In the genomic region with DNA sequence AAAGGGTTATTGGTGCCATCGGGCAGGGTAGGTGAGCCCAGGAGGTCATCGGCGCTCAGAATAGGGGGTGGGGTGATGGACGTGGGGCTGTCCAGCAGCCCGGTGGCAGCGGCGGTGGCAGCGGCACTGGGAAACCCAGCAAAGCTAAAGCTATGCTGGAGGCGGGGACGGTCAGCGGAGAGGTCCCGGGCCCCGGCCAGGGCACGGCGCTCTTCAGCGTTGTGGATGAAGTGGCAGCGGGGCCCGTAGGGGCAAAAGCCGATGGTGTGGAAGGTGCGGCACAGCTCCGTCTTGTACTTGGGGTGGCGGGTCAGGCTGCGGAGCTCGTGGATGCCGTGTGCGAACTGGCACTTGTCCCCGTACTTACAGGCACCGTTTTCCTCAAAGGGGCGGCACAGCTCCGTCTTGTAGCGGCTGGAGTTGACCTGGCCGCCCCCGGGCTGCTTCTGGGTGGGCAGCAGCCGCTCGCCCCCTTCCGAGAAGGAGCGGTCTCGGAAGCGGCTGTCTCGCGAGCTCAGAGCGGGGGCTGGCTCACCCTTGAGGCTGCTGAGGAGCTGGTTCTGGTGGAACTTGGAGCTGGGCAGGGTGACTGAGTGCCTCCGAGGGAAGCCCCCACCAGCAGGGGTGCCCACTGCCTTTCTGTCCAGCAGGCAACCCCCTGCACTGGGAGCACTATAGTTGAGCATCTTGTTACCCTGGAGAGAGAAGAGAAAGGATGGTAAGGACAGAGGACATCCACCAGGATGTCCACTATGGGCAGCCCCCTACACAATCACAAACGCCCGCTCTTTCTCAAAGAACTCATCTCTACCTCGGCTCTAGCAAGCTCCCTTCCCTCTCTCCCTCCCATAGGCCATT, we compare ENCODE assay signal across 8 cellular contexts. TPM values are rescaled to one million over a fixed set of nuclear protein-coding genes. Genes with fewer than 3 reads are reported as not detected.
DNase-seq lines count a peak whose midpoint lies in the region; ATAC-seq and TF ChIP-seq lines count a peak whose summit lies in the region.

No MANE protein-coding gene starts in this region.

- no peak for TF ChIP-seq CTCF in esophagus squamous epithelium (IDR thresholded peaks at IDR 0.05)
- no peak for TF ChIP-seq CTCF in nephron (IDR thresholded peaks at IDR 0.05; ENCODE audit: unreplicated experiment in 3 of 3)
- TF ChIP-seq CTCF in omental fat pad (IDR thresholded peaks at IDR 0.05) = no peak

- H3K4me3 Mint-ChIP-seq in T-helper 1 cell treated with Interleukin-12 subunit alpha and Interleukin-12 subunit beta and Interleukin-4 antibody, amounts not matched to agents 30 μg/mL and 1 μg/mL, for 36 hours = peak overlapping the region; percentile 91
- peak overlapping the region; percentile 99 to 100 (median 99) for H3K4me3 Mint-ChIP-seq in nephron

- H3K9ac ChIP-seq in ES-I3 (ENCODE audit: low read depth, low read length) = peak overlapping the region; percentile 97

- WGBS in esophagus squamous epithelium, 2 donors = 7 to 17% methylated on average over 10 to 19 of the region's 46 CpGs

- peak overlapping the region; percentile 95 to 100 (median 99) for H3K27ac ChIP-seq in esophagus squamous epithelium

- intact Hi-C loops in esophagus squamous epithelium (cut with DNase I) = loop anchor here (5.0 to 10.0 kb wide), 2 partner anchors 113 to 245 kb away; no protein-coding TSS in a partner anchor

- H3K27me3 ChIP-seq in esophagus squamous epithelium = no peaks in the 10 kb centered on the region

- ATAC-seq in GM18870 (IDR thresholded peaks at IDR 0.05; ENCODE audit: unreplicated experiment) (no peak), omental fat pad (ENCODE audit: low FRiP score) (no peak), GM21528 (IDR thresholded peaks at IDR 0.05; ENCODE audit: low FRiP score, unreplicated experiment) (no peak)

- H3K4me1 ChIP-seq in ES-I3 (ENCODE audit: insufficient read depth, low read length) (peaks cover 11% of the 10 kb centered on the region; the same call in 1 of the 2 replicates), esophagus squamous epithelium (peaks cover 15 to 59% (median 26%) of the 10 kb centered on the region in 3 donors)

- H3K9me3 ChIP-seq in ES-I3 (ENCODE audit: control insufficient read depth, insufficient read depth, low read length) (no peaks in the 10 kb centered on the region), esophagus squamous epithelium (no peaks in the 10 kb centered on the region)

- TF ChIP-seq POLR2A in esophagus squamous epithelium (IDR thresholded peaks at IDR 0.05) = peak in 1 of 4 donors; percentile 11

- H3K9me3 Mint-ChIP-seq in T-helper 1 cell treated with Interleukin-12 subunit alpha and Interleukin-12 subunit beta and Interleukin-4 antibody, amounts not matched to agents 30 μg/mL and 1 μg/mL, for 36 hours = no peaks in the 10 kb centered on the region
- H3K9me3 Mint-ChIP-seq in nephron = no peaks in the 10 kb centered on the region

- no peaks in the 10 kb centered on the region for H3K27me3 Mint-ChIP-seq in T-helper 1 cell treated with Interleukin-12 subunit alpha and Interleukin-12 subunit beta and Interleukin-4 antibody, amounts not matched to agents 30 μg/mL and 1 μg/mL, for 36 hours (ENCODE audit: low read depth)
- peaks cover 17% of the 10 kb centered on the region for H3K27me3 Mint-ChIP-seq in nephron (ENCODE audit: low read depth)

- H3K36me3 Mint-ChIP-seq in T-helper 1 cell treated with Interleukin-12 subunit alpha and Interleukin-12 subunit beta and Interleukin-4 antibody, amounts not matched to agents 30 μg/mL and 1 μg/mL, for 36 hours (ENCODE audit: low read depth) = peaks cover 52% of the 10 kb centered on the region
- H3K36me3 Mint-ChIP-seq in nephron (ENCODE audit: low read depth) = peaks cover 71% of the 10 kb centered on the region

- H3K27ac Mint-ChIP-seq in T-helper 1 cell treated with Interleukin-12 subunit alpha and Interleukin-12 subunit beta and Interleukin-4 antibody, amounts not matched to agents 30 μg/mL and 1 μg/mL, for 36 hours = peak overlapping the region; percentile 99
- H3K27ac Mint-ChIP-seq in nephron = peak overlapping the region; percentile 97 to 100 (median 100)

- DNase-seq in esophagus squamous epithelium (lab: John Stamatoyannopoulos, UW) (no peak), omental fat pad (ENCODE audit: low spot score) (no peak), NCI-H1092 (lab: John Stamatoyannopoulos, UW) (no peak)

- peaks cover 21% of the 10 kb centered on the region for H3K36me3 ChIP-seq in ES-I3 (ENCODE audit: insufficient read depth, low read length)
- H3K36me3 ChIP-seq in esophagus squamous epithelium = peaks cover 11 to 51% (median 15%) of the 10 kb centered on the region in 3 donors

- H3K4me1 Mint-ChIP-seq in T-helper 1 cell treated with Interleukin-12 subunit alpha and Interleukin-12 subunit beta and Interleukin-4 antibody, amounts not matched to agents 30 μg/mL and 1 μg/mL, for 36 hours (ENCODE audit: low read depth) = peaks cover 58% of the 10 kb centered on the region
- peaks cover 41% of the 10 kb centered on the region for H3K4me1 Mint-ChIP-seq in nephron

- H3K4me3 ChIP-seq in esophagus squamous epithelium = peak overlapping the region; percentile 69 to 95 (median 86)

RNA-seq across cellular contexts. Expression of gene ZFP36L1, which starts 2.8 kb away (rescaled TPM):
- 100 to 1,000 TPM in 3 of 4 donors, 10 to 100 TPM in 1; 75.4 to 364 (median 152) TPM for total RNA-seq in esophagus squamous epithelium
- 100 to 1,000 TPM; 363 to 395 (median 384) TPM for total RNA-seq in omental fat pad
